ENCODE assay signal across 15 cellular contexts in genomic region chr11:57081356-57081755, GRCh38.
DNase-seq lines count a peak whose midpoint lies in the region; ATAC-seq and TF ChIP-seq lines count a peak whose summit lies in the region.
"Had no signal": no experiment of that assay in that cellular context is flagged by ENCODE, and none has a peak within 500 bp of the region (broad histone marks: within the 10 kb centered on the region; RNA-seq: fewer than 3 reads in every experiment).

No MANE protein-coding gene starts in this region.

- no peak overlapping the region for H3K18ac ChIP-seq in mesendoderm (ENCODE audit: low read length)

- H3K4me1 Mint-ChIP-seq in endodermal cell (peaks cover 12% of the 10 kb centered on the region), immature natural killer cell (no peaks in the 10 kb centered on the region)
- no peaks in the 10 kb centered on the region for H3K4me1 Mint-ChIP-seq in CD4-positive, alpha-beta memory T cell
- H3K4me1 Mint-ChIP-seq: B cell; CD8-positive, alpha-beta memory T cell had no signal

- no peaks in the 10 kb centered on the region for H3K27me3 ChIP-seq in A673 (replicated peaks; ENCODE audit: insufficient read depth, low read depth, low read length, poor library complexity)
- H3K27me3 ChIP-seq in NT2/D1 (ENCODE audit: insufficient read depth, insufficient read length), result no peaks in the 10 kb centered on the region
- H3K27me3 ChIP-seq in endodermal cell (ENCODE audit: control insufficient read depth, insufficient read depth, low read length, poor library complexity, severe bottlenecking), result no peaks in the 10 kb centered on the region
- no peaks in the 10 kb centered on the region for H3K27me3 ChIP-seq in mesendoderm (ENCODE audit: insufficient read depth, low read length, poor library complexity)
- H3K27me3 ChIP-seq in CD4-positive, alpha-beta memory T cell (ENCODE audit: insufficient read depth, low read length), result no peaks in the 10 kb centered on the region
- H3K27me3 ChIP-seq: BLaER1 treated with 17β-estradiol and CSF1 and Interleukin-3, amounts not matched to agents 10 nM and 100 nM had no signal

- H3K9me3 ChIP-seq in A673 (ENCODE audit: low read depth, low read length, poor library complexity, severe bottlenecking), result no peaks in the 10 kb centered on the region
- no peaks in the 10 kb centered on the region; the same call in 1 of the 2 replicates for H3K9me3 ChIP-seq in NT2/D1 (ENCODE audit: insufficient read depth, low read length)
- H3K9me3 ChIP-seq in endodermal cell (ENCODE audit: control insufficient read depth, low read length), result no peaks in the 10 kb centered on the region
- no peaks in the 10 kb centered on the region for H3K9me3 ChIP-seq in CD4-positive, alpha-beta memory T cell (ENCODE audit: control insufficient read depth in 1 of 2, low read length in 2 of 2)
- H3K9me3 ChIP-seq: BLaER1 treated with 17β-estradiol and CSF1 and Interleukin-3, amounts not matched to agents 10 nM and 100 nM; Caco-2 had no signal

- intact Hi-C loops in A673 (cut with micrococcal nuclease; ENCODE audit: unreplicated experiment), result loop anchor here (5.0 kb wide), 1 partner anchor 1471 kb away; no protein-coding TSS in a partner anchor
- intact Hi-C loops in CD4-positive, alpha-beta memory T cell (cut with micrococcal nuclease), result no loop called here

- H4K5ac ChIP-seq in mesendoderm (ENCODE audit: low read length), result no peak overlapping the region

- DNase-seq in A673 (ENCODE audit: low spot score) (peak; percentile 9), NT2/D1 (ENCODE audit: low read depth, low spot score) (peak; percentile 18), endodermal cell (peak; percentile 57), mesendoderm (peak; percentile 62), immature natural killer cell (no peak)
- no peak for DNase-seq in CD4-positive, alpha-beta memory T cell
- DNase-seq: Caco-2; CD8-positive, alpha-beta memory T cell; GM23248; HCEC 1CT had no signal

- H3K9ac ChIP-seq in NT2/D1 (ENCODE audit: insufficient read length, low read depth), result no peak overlapping the region
- H3K9ac ChIP-seq in endodermal cell (ENCODE audit: extremely low read depth, low read length, poor library complexity, severe bottlenecking), result no peak overlapping the region
- no peak overlapping the region for H3K9ac ChIP-seq in mesendoderm (ENCODE audit: low read length)
- H3K9ac ChIP-seq: BLaER1 treated with 17β-estradiol and CSF1 and Interleukin-3, amounts not matched to agents 10 nM and 100 nM; GM23248 had no signal

- H3K36me3 Mint-ChIP-seq in endodermal cell (ENCODE audit: low read depth) (no peaks in the 10 kb centered on the region), immature natural killer cell (no peaks in the 10 kb centered on the region)
- no peaks in the 10 kb centered on the region for H3K36me3 Mint-ChIP-seq in CD4-positive, alpha-beta memory T cell
- H3K36me3 Mint-ChIP-seq: CD8-positive, alpha-beta memory T cell had no signal

- no TSS peak for BruUV-seq in A673 (replicated peaks; lab: Mats Ljungman, UMichigan)

- no peak for ATAC-seq in GM19463 (IDR thresholded peaks at IDR 0.05; ENCODE audit: unreplicated experiment)
- ATAC-seq: A549 had no signal

- 27% methylated on average over 1 of the region's 1 CpG; no CpG with 5 or more reads in 1 of the 2 experiments for WGBS in endodermal cell (ENCODE audit: insufficient coverage in 1 of 2, insufficient read length in 1 of 2), 2 experiments
- no CpG with 5 or more reads among the region's 1 CpG for WGBS in mesendoderm (ENCODE audit: extremely low coverage, insufficient coverage, low lambda C conversion rate)

- H3K9me3 Mint-ChIP-seq in endodermal cell (peaks cover 4% of the 10 kb centered on the region), immature natural killer cell (peaks cover 0 to 5% (median 0%) of the 10 kb centered on the region in 6 donors)
- peaks cover 0 to 5% (median 1%) of the 10 kb centered on the region in 8 donors for H3K9me3 Mint-ChIP-seq in CD4-positive, alpha-beta memory T cell

- CTCF ChIA-PET in A673 (lab: Charles Lee), result no interaction called here
- CTCF ChIA-PET in CD4-positive, alpha-beta memory T cell (lab: Charles Lee; ENCODE audit: partially characterized antibody), result no interaction called here

- H2AK5ac ChIP-seq in mesendoderm (ENCODE audit: low read length), result no peak overlapping the region

- H3K27me3 Mint-ChIP-seq in endodermal cell (ENCODE audit: insufficient read depth), result no peaks in the 10 kb centered on the region
- peaks cover 0 to 6% (median 0%) of the 10 kb centered on the region in 3 donors for H3K27me3 Mint-ChIP-seq in immature natural killer cell (ENCODE audit: low read depth in 3 of 3)
- H3K27me3 Mint-ChIP-seq in CD4-positive, alpha-beta memory T cell, result peaks cover 0 to 6% of the 10 kb centered on the region in 2 donors

- no peak overlapping the region for H3K56ac ChIP-seq in mesendoderm (ENCODE audit: low read length)

- no peak overlapping the region for H3K4ac ChIP-seq in mesendoderm (ENCODE audit: low read depth, low read length)

- no peak overlapping the region for H2BK15ac ChIP-seq in mesendoderm (replicated peaks; ENCODE audit: low read depth)

- no peaks in the 10 kb centered on the region for H3K79me1 ChIP-seq in mesendoderm (ENCODE audit: low read length)

- H3K23ac ChIP-seq in mesendoderm (ENCODE audit: low read length), result no peak overlapping the region

- H3K27ac Mint-ChIP-seq in endodermal cell (no peak overlapping the region), immature natural killer cell (no peak overlapping the region)
- no peak overlapping the region for H3K27ac Mint-ChIP-seq in CD4-positive, alpha-beta memory T cell
- H3K27ac Mint-ChIP-seq: B cell; CD8-positive, alpha-beta memory T cell had no signal

- H3K4me3 Mint-ChIP-seq in endodermal cell (no peak overlapping the region), immature natural killer cell (no peak overlapping the region)
- H3K4me3 Mint-ChIP-seq in CD4-positive, alpha-beta memory T cell, result no peak overlapping the region
- H3K4me3 Mint-ChIP-seq: B cell; CD8-positive, alpha-beta memory T cell had no signal

- no peak overlapping the region for H2BK120ac ChIP-seq in mesendoderm (ENCODE audit: low read depth, low read length)

- TF ChIP-seq CTCF in A673 (conservative IDR thresholded peaks at IDR 0.05; ENCODE audit: low read depth, low read length) (no peak), endodermal cell (conservative IDR thresholded peaks at IDR 0.05) (no peak)

- no peak overlapping the region for H2BK5ac ChIP-seq in mesendoderm (ENCODE audit: low read length)

- H3K27ac ChIP-seq in A673 (ENCODE audit: low read depth, low read length, poor library complexity, severe bottlenecking) (no peak overlapping the region), endodermal cell (ENCODE audit: low read depth, low read length) (no peak overlapping the region), mesendoderm (ENCODE audit: low read depth, low read length) (no peak overlapping the region)
- H3K27ac ChIP-seq in CD4-positive, alpha-beta memory T cell (ENCODE audit: low read depth, low read length), result no peak overlapping the region
- H3K27ac ChIP-seq: 22Rv1; BLaER1 treated with 17β-estradiol and CSF1 and Interleukin-3, amounts not matched to agents 10 nM and 100 nM; GM23248 had no signal

- H3K79me2 ChIP-seq in mesendoderm (ENCODE audit: control insufficient read depth, insufficient read depth, low read length), result no peaks in the 10 kb centered on the region

- H3K4me3 ChIP-seq in A673 (ENCODE audit: low read depth, low read length, poor library complexity, severe bottlenecking), result no peak overlapping the region
- H3K4me3 ChIP-seq in NT2/D1 (ENCODE audit: insufficient read length, low read depth), result no peak overlapping the region
- H3K4me3 ChIP-seq in endodermal cell (ENCODE audit: low read length), result no peak overlapping the region
- H3K4me3 ChIP-seq in mesendoderm (ENCODE audit: low read length), result no peak overlapping the region
- no peak overlapping the region for H3K4me3 ChIP-seq in CD4-positive, alpha-beta memory T cell (ENCODE audit: low read length in 2 of 2)
- H3K4me3 ChIP-seq: A549; BLaER1 treated with 17β-estradiol and CSF1 and Interleukin-3, amounts not matched to agents 10 nM and 100 nM; GM23248 had no signal

- POLR2A ChIA-PET in A673 (lab: Charles Lee; ENCODE audit: low non-redundant PET), result no interaction called here
- POLR2A ChIA-PET in CD4-positive, alpha-beta memory T cell (lab: Charles Lee; ENCODE audit: partially characterized antibody), result no interaction called here

- H3K36me3 ChIP-seq in A673 (ENCODE audit: insufficient read depth, low read length, poor library complexity, severe bottlenecking), result no peaks in the 10 kb centered on the region
- H3K36me3 ChIP-seq in NT2/D1 (ENCODE audit: insufficient read depth, insufficient read length, low read length), result no peaks in the 10 kb centered on the region
- no peaks in the 10 kb centered on the region for H3K36me3 ChIP-seq in endodermal cell (ENCODE audit: control insufficient read depth, insufficient read depth, low read length)
- H3K36me3 ChIP-seq in mesendoderm (ENCODE audit: control insufficient read depth, insufficient read depth, low read length), result no peaks in the 10 kb centered on the region
- H3K36me3 ChIP-seq in CD4-positive, alpha-beta memory T cell (ENCODE audit: insufficient read depth, low read length), result no peaks in the 10 kb centered on the region
- H3K36me3 ChIP-seq: BLaER1 treated with 17β-estradiol and CSF1 and Interleukin-3, amounts not matched to agents 10 nM and 100 nM had no signal

- H4K8ac ChIP-seq in mesendoderm (ENCODE audit: low read depth, low read length), result no peak overlapping the region

- no peaks in the 10 kb centered on the region for H3K4me1 ChIP-seq in A673 (ENCODE audit: insufficient read depth, low read length, poor library complexity, severe bottlenecking)
- no peaks in the 10 kb centered on the region for H3K4me1 ChIP-seq in NT2/D1 (ENCODE audit: insufficient read depth, insufficient read length)
- peaks cover 4% of the 10 kb centered on the region for H3K4me1 ChIP-seq in endodermal cell (ENCODE audit: control insufficient read depth, insufficient read depth, low read length)
- no peaks in the 10 kb centered on the region for H3K4me1 ChIP-seq in mesendoderm (ENCODE audit: control insufficient read depth, low read depth, low read length)
- no peaks in the 10 kb centered on the region for H3K4me1 ChIP-seq in CD4-positive, alpha-beta memory T cell (ENCODE audit: insufficient read depth, low read length)
- H3K4me1 ChIP-seq: BLaER1 treated with 17β-estradiol and CSF1 and Interleukin-3, amounts not matched to agents 10 nM and 100 nM; Caco-2 had no signal

- H3K4me2 ChIP-seq in mesendoderm (ENCODE audit: low read length), result no peak overlapping the region
- H3K4me2 ChIP-seq: A549; BLaER1 treated with 17β-estradiol and CSF1 and Interleukin-3, amounts not matched to agents 10 nM and 100 nM had no signal

Comparison
In these comparisons a context has a peak if more than half of its experiments do, and no peak if none do; other contexts are left out.
1. DNase-seq: peak in A673 (single experiment), NT2/D1 (single experiment), endodermal cell (single experiment) and mesendoderm (single experiment); none in immature natural killer cell (0 of 3) and CD4-positive, alpha-beta memory T cell (0 of 5).